In genomic region chr15:90387534-90388461, GRCh38 we compare ENCODE assay signal across 8 cellular contexts. TPM values are rescaled to one million over a fixed set of nuclear protein-coding genes. Genes with fewer than 3 reads are reported as not detected.
DNase-seq lines count a peak whose midpoint lies in the region; ATAC-seq and TF ChIP-seq lines count a peak whose summit lies in the region.

TSS of gene IQGAP1 (plus strand) at chr15:90388242. CDS start at chr15:90388342, 100 bp downstream.

- DNase-seq in NCI-H187 treated with DMSO at 0.1 percent for 48 hours (lab: John Stamatoyannopoulos, UW) (peak; percentile 93), ascending aorta (ENCODE audit: low spot score in 2 of 2) (peak; percentile 90 to 99), hepatic stellate cell (ENCODE audit: low spot score) (peak; percentile 96), renal cortical epithelial cell (ENCODE audit: low read depth) (peak; percentile 93), cortex of kidney (lab: John Stamatoyannopoulos, UW) (no peak)

- intact Hi-C loops in T-helper 2 cell treated with Interferon-gamma antibody and Interleukin-4, amounts not matched to agents 100 ng/mL and 5 ng/mL, for 36 hours (cut with micrococcal nuclease): loop anchor here (1.0 kb wide), 7 partner anchors 10 to 548 kb away; partner anchors contain the start of genes GDPGP1, UNC45A and ZNF774
- intact Hi-C loops in ascending aorta (cut with DNase I): loop anchor here (1.0 to 5.0 kb wide), 6 partner anchors 13 to 170 kb away; partner anchors contain the start of gene ZNF774

- H3K4me3 ChIP-seq in ascending aorta: peak within 1 kb of the TSS; percentile 90 to 99

- peaks cover 5 to 18% of the 10 kb centered on the region in 2 donors for H3K36me3 ChIP-seq in ascending aorta

- TF ChIP-seq CTCF in ascending aorta (IDR thresholded peaks at IDR 0.05): no peak

- H3K9me3 ChIP-seq in ascending aorta: no peaks in the 10 kb centered on the region

- H3K27me3 ChIP-seq in ascending aorta: no peaks in the 10 kb centered on the region

- peaks cover 16 to 17% of the 10 kb centered on the region in 2 donors for H3K4me1 ChIP-seq in ascending aorta

- H3K27ac ChIP-seq in ascending aorta: peak within 1 kb of the TSS; percentile 98 to 100

- ATAC-seq in GM18499 (IDR thresholded peaks at IDR 0.05; ENCODE audit: insufficient read depth, unreplicated experiment) (peak; percentile 82), HG02943 (IDR thresholded peaks at IDR 0.05; ENCODE audit: low read depth, unreplicated experiment) (peak; percentile 91)

RNA-seq across cellular contexts. Expression of gene IQGAP1, which starts in this region (rescaled TPM):
- 212 and 216 TPM in 2 replicates for total RNA-seq in T-helper 2 cell treated with Interferon-gamma antibody and Interleukin-4, amounts not matched to agents 100 ng/mL and 5 ng/mL, for 36 hours
- total RNA-seq in ascending aorta: 99.1 TPM
- 206 and 486 TPM in 2 replicates for total RNA-seq in renal cortical epithelial cell
